In genomic region chr1:93749487-93749886, GRCh38 we compare ENCODE assay signal across 21 cellular contexts.
DNase-seq lines count a peak whose midpoint lies in the region; ATAC-seq, FAIRE-seq and TF ChIP-seq lines count a peak whose summit lies in the region.
"Had no signal": no experiment of that assay in that cellular context is flagged by ENCODE, and none has a peak within 500 bp of the region (broad histone marks: within the 10 kb centered on the region; RNA-seq: fewer than 3 reads in every experiment).

No MANE protein-coding gene starts in this region.

- no peaks in the 10 kb centered on the region for H4K20me1 ChIP-seq in GM12878 (ENCODE audit: control insufficient read depth, insufficient read depth)

- H3K4me3 ChIP-seq in GM12878 = no peak overlapping the region
- H3K4me3 ChIP-seq: transverse colon had no signal

- 13% methylated on average over 3 of the region's 6 CpGs for WGBS in GM12878 (ENCODE audit: insufficient coverage, insufficient replicate concordance, low lambda C conversion rate, missing lambda C conversion rate)

- peaks cover 23% of the 10 kb centered on the region for H3K4me1 ChIP-seq in GM12878 (ENCODE audit: control insufficient read depth, insufficient read depth, low read length)
- H3K4me1 ChIP-seq: BE2C had no signal

- in situ Hi-C loops in GM12878 (cut with MboI) = no loop called here

- CTCF ChIA-PET in GM12878 (lab: Yijun Ruan, JAX) = interaction anchor here (0.7 to 4.4 kb wide), 11 partner anchors 9 to 445 kb away, joined by 3 to 26 read pairs (median 6); partner anchors contain the start of gene BCAR3

- intact Hi-C loops in GM12878 (cut with micrococcal nuclease; ENCODE audit: unreplicated experiment) (no loop called here), cardiac septum (cut with DNase I) (no loop called here)

- ATAC-seq in HG02610 (IDR thresholded peaks at IDR 0.05; ENCODE audit: unreplicated experiment) (peak; percentile 14), GM12878 (peak; percentile 61)
- ATAC-seq: activated CD4-positive, CD25-positive, alpha-beta regulatory T cell treated with anti-CD3 and anti-CD28 coated beads, Interleukin-2, amount 50 U/mL, for 24 hours; activated T-helper 17 cell treated with anti-CD3 and anti-CD28 coated beads, Interleukin-2, amount 50 U/mL, for 72 hours had no signal

- no peak for TF ChIP-seq RAD21 in GM12878 (IDR thresholded peaks at IDR 0.05; ENCODE audit: insufficient read depth, low read depth, low read length)

- peaks cover 2% of the 10 kb centered on the region; the same call in 1 of the 3 replicates for H3K9me3 ChIP-seq in GM12878 (replicated peaks; ENCODE audit: control insufficient read depth, insufficient read depth, low read length)
- H3K9me3 ChIP-seq: BE2C, SK-N-SH, transverse colon had no signal

- no peaks in the 10 kb centered on the region for H3K79me2 ChIP-seq in GM12878 (ENCODE audit: control insufficient read depth, insufficient read depth, low read length)

- H2AFZ ChIP-seq in GM12878 (ENCODE audit: control insufficient read depth, low read depth, low read length) = no peak overlapping the region

- RAD21 ChIA-PET in GM12878 (lab: Charles Lee; ENCODE audit: unreplicated experiment) = interaction anchor here (0.6 to 3.9 kb wide), 12 partner anchors 17 to 797 kb away, joined by 3 to 24 read pairs (median 5); partner anchors contain the start of gene BCAR3

- BruUV-seq in GM12878 (replicated peaks; lab: Mats Ljungman, UMichigan) = no TSS peak

- H3K4me3 Mint-ChIP-seq in type B pancreatic cell = no peak overlapping the region
- H3K4me3 Mint-ChIP-seq: activated T-helper 17 cell treated with anti-CD3 and anti-CD28 coated beads, Interleukin-2, amount 50 U/mL, for 72 hours; nephron progenitor cell had no signal

- peaks cover 11% of the 10 kb centered on the region for H3K9me3 Mint-ChIP-seq in type B pancreatic cell

- peak; percentile 20 for DNase-seq in NOMO-1 treated with dmso at 0.1 percent for 144 hours (lab: John Stamatoyannopoulos, UW; ENCODE audit: unreplicated experiment)
- no peak for DNase-seq in GM12878 (ENCODE audit: low read depth, low spot score)
- no peak for DNase-seq in type B pancreatic cell (ENCODE audit: extremely low spot score, unreplicated experiment)
- DNase-seq in C1 segment of cervical spinal cord (lab: John Stamatoyannopoulos, UW) = no peak
- no peak for DNase-seq in NCI-H2171 (lab: John Stamatoyannopoulos, UW)
- no peak for DNase-seq in cardiac septum (ENCODE audit: low spot score)
- DNase-seq: BE2C; DMS 273 treated with DMSO at 0.1 percent for 48 hours; GF-D8; hypothalamus; KG1; NCI-H2171 treated with DMSO at 0.1 percent for 48 hours; nephron progenitor cell; SK-N-SH; stimulated activated naive CD4-positive, alpha-beta T cell treated with Interleukin-2 at 50 U/mL for 16 hours; T-helper 9 cell; transverse colon had no signal

- H3K27ac Mint-ChIP-seq in type B pancreatic cell = peak overlapping the region; percentile 37
- H3K27ac Mint-ChIP-seq: activated T-helper 17 cell treated with anti-CD3 and anti-CD28 coated beads, Interleukin-2, amount 50 U/mL, for 72 hours; nephron progenitor cell had no signal

- H3K9ac ChIP-seq in GM12878 (ENCODE audit: control insufficient read depth, insufficient read depth, low read length) = no peak overlapping the region
- H3K9ac ChIP-seq: SK-N-SH had no signal

- H3K4me1 Mint-ChIP-seq in type B pancreatic cell (ENCODE audit: unreplicated experiment) = peaks cover 28% of the 10 kb centered on the region
- H3K4me1 Mint-ChIP-seq: activated T-helper 17 cell treated with anti-CD3 and anti-CD28 coated beads, Interleukin-2, amount 50 U/mL, for 72 hours had no signal

- H3K4me2 ChIP-seq in GM12878 (ENCODE audit: control insufficient read depth, insufficient read depth) = peak overlapping the region; percentile 18
- H3K4me2 ChIP-seq: SK-N-SH had no signal

- H3K36me3 ChIP-seq in GM12878 (ENCODE audit: control insufficient read depth in 2 of 2, insufficient read depth in 2 of 2, low read length in 1 of 2) = no peaks in the 10 kb centered on the region
- H3K36me3 ChIP-seq: BE2C, transverse colon had no signal

- TF ChIP-seq CTCF in GM12878 (IDR thresholded peaks at IDR 0.05 in 2 of 3, conservative IDR thresholded peaks at IDR 0.05 in 1 of 3; ENCODE audit: control insufficient read depth in 2 of 3, extremely low read depth in 1 of 3, insufficient read depth in 1 of 3, low read depth in 3 of 3, low read length in 3 of 3) = no peak
- TF ChIP-seq CTCF in type B pancreatic cell (conservative IDR thresholded peaks at IDR 0.05) = no peak

- FAIRE-seq in GM12878 (lab: Jason Lieb, UNC) = no peak
- FAIRE-seq: RCC 7860 had no signal

- TF ChIP-seq EP300 in GM12878 (IDR thresholded peaks at IDR 0.05; ENCODE audit: borderline replicate concordance in 1 of 2, control insufficient read depth in 1 of 2, low read depth in 2 of 2, low read length in 2 of 2) = no peak

- SMC1A ChIA-PET in GM12878 (lab: Charles Lee; ENCODE audit: uncharacterized antibody, unreplicated experiment) = interaction anchor here (0.7 to 5.0 kb wide), 23 partner anchors 8 to 136 kb away, joined by 3 to 39 read pairs (median 4); partner anchors contain the start of gene BCAR3

- H3K27me3 Mint-ChIP-seq in type B pancreatic cell = no peaks in the 10 kb centered on the region

- POLR2A ChIA-PET in GM12878 (lab: Charles Lee) = interaction anchor here (0.6 to 1.5 kb wide), 5 partner anchors 11 to 90 kb away, joined by 3 to 7 read pairs (median 6); no protein-coding TSS in a partner anchor

- no peaks in the 10 kb centered on the region for H3K36me3 Mint-ChIP-seq in type B pancreatic cell

- no peak for TF ChIP-seq POLR2A in GM12878 (IDR thresholded peaks at IDR 0.05; ENCODE audit: low read depth, low read length)

- H3K27ac ChIP-seq in GM12878 (ENCODE audit: control insufficient read depth, insufficient read depth) = no peak overlapping the region
- H3K27ac ChIP-seq: transverse colon had no signal

- no peaks in the 10 kb centered on the region for H3K27me3 ChIP-seq in GM12878 (replicated peaks in 1 of 2; ENCODE audit: control insufficient read depth in 2 of 2, insufficient read depth in 2 of 2, low read length in 1 of 2)
- H3K27me3 ChIP-seq: BE2C, transverse colon had no signal

TF ChIP-seq in GM12878, 131 proteins besides CTCF, POLR2A, EP300 and RAD21:
- no peak for TF ChIP-seq NR2C2 (IDR thresholded peaks at IDR 0.05; ENCODE audit: borderline replicate concordance, control insufficient read depth, insufficient read length, low read depth)
- no peak for TF ChIP-seq EZH2 (IDR thresholded peaks at IDR 0.05; ENCODE audit: borderline replicate concordance, control insufficient read depth, low read depth, low read length)
- peak; percentile 45; the same call in 1 of the 2 replicates for TF ChIP-seq NFIC (IDR thresholded peaks at IDR 0.05; ENCODE audit: low read depth, low read length)
- peak; percentile 39; the same call in 1 of the 2 replicates for TF ChIP-seq ZNF384 (IDR thresholded peaks at IDR 0.05; ENCODE audit: borderline replicate concordance, low read depth, low read length)
- TF ChIP-seq MTA2 (IDR thresholded peaks at IDR 0.05; ENCODE audit: low read depth) = peak; percentile 46
- no peak for TF ChIP-seq CBFB (IDR thresholded peaks at IDR 0.05; ENCODE audit: low read depth)
- no peak; the same call in 1 of the 2 replicates for TF ChIP-seq BMI1 (IDR thresholded peaks at IDR 0.05; ENCODE audit: borderline replicate concordance)
- TF ChIP-seq ELK1 (IDR thresholded peaks at IDR 0.05; ENCODE audit: low read depth, low read length) = no peak
- peak; percentile 66; the same call in 1 of the 2 replicates for TF ChIP-seq RELB (IDR thresholded peaks at IDR 0.05; ENCODE audit: low read depth)
- peak; percentile 26; the same call in 1 of the 2 replicates for TF ChIP-seq ATF7 (IDR thresholded peaks at IDR 0.05; ENCODE audit: low read depth)
- TF ChIP-seq IKZF1 (conservative IDR thresholded peaks at IDR 0.05) = 0 out of 2 replicates have a peak, but pooled peaks have one; percentile 26
- TF ChIP-seq IKZF2 (IDR thresholded peaks at IDR 0.05) = peak; percentile 59 to 61
